9 cellular contexts compared by ENCODE assay signal in genomic region chr7:130485734-130486113, GRCh38. TPM values are rescaled to one million over a fixed set of nuclear protein-coding genes. Genes with fewer than 3 reads are reported as not detected.
DNase-seq lines count a peak whose midpoint lies in the region; ATAC-seq and TF ChIP-seq lines count a peak whose summit lies in the region.
"Had no signal": no experiment of that assay in that cellular context is flagged by ENCODE, and none has a peak within 500 bp of the region (broad histone marks: within the 10 kb centered on the region; RNA-seq: fewer than 3 reads in every experiment).

No MANE protein-coding gene starts in this region.

- H3K4me3 ChIP-seq in H7 (ENCODE audit: insufficient read depth, low read depth, low read length): peak overlapping the region; percentile 78; the same call in 1 of the 2 replicates
- peak overlapping the region; percentile 54 to 56 for H3K4me3 ChIP-seq in esophagus (ENCODE audit: low read depth in 1 of 2, low read length in 2 of 2)
- peak overlapping the region; percentile 59 for H3K4me3 ChIP-seq in retinal pigment epithelial cell (ENCODE audit: low read length)

- no peak for TF ChIP-seq CTCF in retinal pigment epithelial cell (conservative IDR thresholded peaks at IDR 0.05; ENCODE audit: low read depth, low read length)

- H3K27me3 Mint-ChIP-seq in T-helper 17 cell: peaks cover 73% of the 10 kb centered on the region

- peak overlapping the region; percentile 92 for H3K4me3 Mint-ChIP-seq in T-helper 17 cell

- peaks cover 0 to 4% of the 10 kb centered on the region in 2 donors for H3K4me1 ChIP-seq in esophagus (ENCODE audit: control insufficient read depth in 2 of 2, insufficient read depth in 2 of 2, low read length in 1 of 2)

- no peak overlapping the region for H3K27ac Mint-ChIP-seq in T-helper 17 cell

- peaks cover 10% of the 10 kb centered on the region for H3K4me1 Mint-ChIP-seq in T-helper 17 cell

- H3K27me3 ChIP-seq in H7 (ENCODE audit: control insufficient read depth, insufficient read depth, low read length) (no peaks in the 10 kb centered on the region), esophagus (ENCODE audit: control insufficient read depth in 1 of 2, insufficient read depth in 2 of 2, low read length in 2 of 2) (no peaks in the 10 kb centered on the region)

- H3K36me3 Mint-ChIP-seq in T-helper 17 cell (ENCODE audit: low read depth): peaks cover 5% of the 10 kb centered on the region

- 69% methylated on average over 11 of the region's 11 CpGs for WGBS in esophagus, 2 donors

- DNase-seq in H7 (no peak), T-helper 17 cell (no peak), retinal pigment epithelial cell (ENCODE audit: low read depth) (no peak), NCI-H748 treated with DMSO at 0.1 percent for 48 hours (lab: John Stamatoyannopoulos, UW) (no peak), NCI-H82 treated with DMSO at 0.1 percent for 48 hours (lab: John Stamatoyannopoulos, UW; ENCODE audit: unreplicated experiment) (no peak)
- no peak for DNase-seq in stimulated activated CD4-positive, alpha-beta T cell treated with anti-CD3 and anti-CD28 coated beads, Interleukin-4, amount 100 ng/mL, for 24 hours
- DNase-seq: GDM1 had no signal

- H3K27ac ChIP-seq in esophagus (ENCODE audit: low read depth in 2 of 2, low read length in 1 of 2): no peak overlapping the region

- ATAC-seq in T-helper 17 cell (no peak), HG02970 (IDR thresholded peaks at IDR 0.05; ENCODE audit: low FRiP score, unreplicated experiment) (no peak)

- no peaks in the 10 kb centered on the region for H3K36me3 ChIP-seq in H7 (replicated peaks; ENCODE audit: control insufficient read depth, insufficient read depth, low read length)
- no peaks in the 10 kb centered on the region for H3K36me3 ChIP-seq in esophagus (ENCODE audit: control insufficient read depth in 2 of 2, insufficient read depth in 2 of 2, low read length in 1 of 2)

- no peaks in the 10 kb centered on the region for H3K9me3 ChIP-seq in T-helper 17 cell (ENCODE audit: control insufficient read depth, low read length, poor library complexity, severe bottlenecking)
- peaks cover 0 to 3% of the 10 kb centered on the region in 2 donors for H3K9me3 ChIP-seq in esophagus (ENCODE audit: control insufficient read depth in 2 of 2, insufficient read depth in 1 of 2, low read depth in 1 of 2, low read length in 1 of 2)

RNA-seq across cellular contexts. Expression of gene MEST, which starts 6.2 kb away (rescaled TPM):
- total RNA-seq in H7 (2014; rRNA removed; shearing (Covaris generic)): 154 and 166 TPM in 2 replicates
- 1 to 10 TPM; 4.6 to 5.1 TPM for total RNA-seq in T-helper 17 cell
- polyA plus RNA-seq in esophagus: 1 to 10 TPM; 4.8 to 8.6 TPM

RNA-seq across cellular contexts. Expression of gene CEP41, which starts 44.9 kb away (rescaled TPM):
- 6.9 and 8.1 TPM in 2 replicates for total RNA-seq in H7 (2014; rRNA removed; shearing (Covaris generic))
- 1 to 10 TPM; 3.2 to 6.0 TPM for total RNA-seq in T-helper 17 cell
- 1 to 10 TPM; 2.3 to 2.5 TPM for polyA plus RNA-seq in esophagus

Comparison
In these comparisons a context has a peak if more than half of its experiments do, and no peak if none do; other contexts are left out.
1. RNA of gene MEST, which starts 6.2 kb away (total RNA-seq): 154 to 166 TPM in H7; 4.6 to 5.1 TPM in T-helper 17 cell; every median in the first group is over 10 times any median in the second.
2. Peak in every context shown above with its lines, with median percentiles within 50 percentile points of each other: H3K4me3 ChIP-seq.